22 cellular contexts compared by ENCODE assay signal in genomic region chr17:61321344-61321743, GRCh38.
DNase-seq lines count a peak whose midpoint lies in the region; ATAC-seq and TF ChIP-seq lines count a peak whose summit lies in the region.
"Had no signal": no experiment of that assay in that cellular context is flagged by ENCODE, and none has a peak within 500 bp of the region (broad histone marks: within the 10 kb centered on the region; RNA-seq: fewer than 3 reads in every experiment).

No MANE protein-coding gene starts in this region.

- WGBS in spleen, 5 donors = 72 to 100% (median 86%) methylated on average over 3 to 6 of the region's 6 CpGs

- no peaks in the 10 kb centered on the region for H3F3A ChIP-seq in GM23338 (replicated peaks; ENCODE audit: low read depth)

- no peaks in the 10 kb centered on the region; the same call in 1 of the 2 replicates for H3K9me2 ChIP-seq in GM23338 (ENCODE audit: insufficient read depth)

- H3K27ac Mint-ChIP-seq in GM23338 (0 out of 2 replicates have a peak overlapping the region, but pooled peaks have one; percentile 21), HFFc6 (no peak overlapping the region)
- H3K27ac Mint-ChIP-seq: B cell; CD14-positive monocyte; CD8-positive, alpha-beta memory T cell had no signal

- H3K36me3 ChIP-seq in GM23338 (ENCODE audit: insufficient read depth) = no peaks in the 10 kb centered on the region
- no peaks in the 10 kb centered on the region for H3K36me3 ChIP-seq in spleen

- no peak for TF ChIP-seq POLR2A in spleen (IDR thresholded peaks at IDR 0.05)

- H2AFZ ChIP-seq in GM23338 = no peak overlapping the region

- no peak for ATAC-seq in GM23338
- ATAC-seq in GM21825 (IDR thresholded peaks at IDR 0.05; ENCODE audit: unreplicated experiment) = no peak
- ATAC-seq in GM19023 (IDR thresholded peaks at IDR 0.05; ENCODE audit: unreplicated experiment) = no peak
- ATAC-seq: HCT116, SK-N-SH treated with all-trans-retinoic acid at 6 μM for 48 hours, T-helper 17 cell had no signal

- no peaks in the 10 kb centered on the region for H3K79me2 ChIP-seq in GM23338 (replicated peaks; ENCODE audit: insufficient read depth)

- H3K4me1 Mint-ChIP-seq in GM23338 = peaks cover 15% of the 10 kb centered on the region
- H3K4me1 Mint-ChIP-seq in HFFc6 (ENCODE audit: low read depth) = peaks cover 41% of the 10 kb centered on the region
- H3K4me1 Mint-ChIP-seq: B cell; CD8-positive, alpha-beta memory T cell had no signal

- H3K4me2 ChIP-seq in GM23338 = no peak overlapping the region

- peaks cover 2% of the 10 kb centered on the region for H3K27me3 Mint-ChIP-seq in GM23338 (ENCODE audit: insufficient read depth, low read depth, poor library complexity)
- H3K27me3 Mint-ChIP-seq in HFFc6 (ENCODE audit: insufficient read depth) = peaks cover 3% of the 10 kb centered on the region
- H3K27me3 Mint-ChIP-seq: B cell; CD8-positive, alpha-beta memory T cell; T-helper 17 cell had no signal

- DNase-seq in GM23338 (ENCODE audit: low spot score) (no peak), RPMI7951 (ENCODE audit: low read depth) (peak; percentile 89), cerebellum (ENCODE audit: low spot score) (peak; percentile 45), spleen (no peak), HFFc6 (no peak)
- DNase-seq: CD8-positive, alpha-beta memory T cell; DMS153; KBM-7; MV-4-11; NCI-H1105; NCI-H146; NCI-H2029; NCI-H526 treated with DMSO at 0.1 percent for 48 hours; OCI-M1; T-helper 17 cell had no signal

- TF ChIP-seq CTCF in GM23338 (conservative IDR thresholded peaks at IDR 0.05; ENCODE audit: low read depth in 2 of 2) (no peak), spleen (IDR thresholded peaks at IDR 0.05 in 8 of 11, conservative IDR thresholded peaks at IDR 0.05 in 3 of 11) (no peak), HFFc6 (IDR thresholded peaks at IDR 0.05) (no peak)

- H3K4me3 Mint-ChIP-seq in GM23338 (no peak overlapping the region), HFFc6 (no peak overlapping the region)
- H3K4me3 Mint-ChIP-seq: B cell; CD14-positive monocyte; CD8-positive, alpha-beta memory T cell; T-helper 17 cell had no signal

- no peaks in the 10 kb centered on the region for H3K36me3 Mint-ChIP-seq in GM23338 (ENCODE audit: low read depth)
- no peaks in the 10 kb centered on the region for H3K36me3 Mint-ChIP-seq in HFFc6 (ENCODE audit: low read depth)
- H3K36me3 Mint-ChIP-seq: CD14-positive monocyte had no signal

- H3K27me3 ChIP-seq in GM23338 (ENCODE audit: insufficient read depth) = no peaks in the 10 kb centered on the region
- H3K27me3 ChIP-seq in spleen (replicated peaks in 1 of 7) = no peaks in the 10 kb centered on the region

- H3K27ac ChIP-seq in GM23338 (ENCODE audit: low read depth) (no peak overlapping the region), spleen (peak overlapping the region in 5 of 8 donors; percentile 63 to 74 (median 67))
- H3K27ac ChIP-seq: HL-60 had no signal

- H3K4me3 ChIP-seq in GM23338 (no peak overlapping the region), spleen (no peak overlapping the region)

- no peaks in the 10 kb centered on the region for H4K20me1 ChIP-seq in GM23338 (replicated peaks; ENCODE audit: insufficient read depth)

- intact Hi-C loops in spleen (cut with DNase I; ENCODE audit: low total_unique reads) = no loop called here

- H3K9me3 Mint-ChIP-seq in GM23338 = no peaks in the 10 kb centered on the region
- no peaks in the 10 kb centered on the region for H3K9me3 Mint-ChIP-seq in HFFc6
- H3K9me3 Mint-ChIP-seq: CD14-positive monocyte; CD8-positive, alpha-beta memory T cell had no signal

- H3K9me3 ChIP-seq in spleen = no peaks in the 10 kb centered on the region

- H3K4me1 ChIP-seq in GM23338 (ENCODE audit: insufficient read depth) (peaks cover 6% of the 10 kb centered on the region; the same call in 1 of the 2 replicates), spleen (peaks cover 0 to 28% (median 5%) of the 10 kb centered on the region in 6 donors)

TF ChIP-seq in GM23338, 12 proteins besides CTCF, POLR2A, EP300 and RAD21 (continues in another document):
- TF ChIP-seq ZNF114 (CRISPR knock-in tag; IDR thresholded peaks at IDR 0.05) (no peak), ZNF331 (CRISPR knock-in tag; IDR thresholded peaks at IDR 0.05; ENCODE audit: low read depth) (no peak), REST (IDR thresholded peaks at IDR 0.05; ENCODE audit: unreplicated experiment) (no peak), EZH2 (IDR thresholded peaks at IDR 0.05; ENCODE audit: low read depth, unreplicated experiment) (no peak), JUNB (IDR thresholded peaks at IDR 0.05; ENCODE audit: unreplicated experiment) (no peak), ZNF462 (CRISPR knock-in tag; IDR thresholded peaks at IDR 0.05) (no peak)

Comparison
In these comparisons a context has a peak if more than half of its experiments do, and no peak if none do; other contexts are left out.
1. DNase-seq: peak in RPMI7951 (single experiment) and cerebellum (single experiment); none in GM23338 (single experiment), spleen (single experiment) and HFFc6 (single experiment).